14 cellular contexts compared by ENCODE assay signal in the genomic region with DNA sequence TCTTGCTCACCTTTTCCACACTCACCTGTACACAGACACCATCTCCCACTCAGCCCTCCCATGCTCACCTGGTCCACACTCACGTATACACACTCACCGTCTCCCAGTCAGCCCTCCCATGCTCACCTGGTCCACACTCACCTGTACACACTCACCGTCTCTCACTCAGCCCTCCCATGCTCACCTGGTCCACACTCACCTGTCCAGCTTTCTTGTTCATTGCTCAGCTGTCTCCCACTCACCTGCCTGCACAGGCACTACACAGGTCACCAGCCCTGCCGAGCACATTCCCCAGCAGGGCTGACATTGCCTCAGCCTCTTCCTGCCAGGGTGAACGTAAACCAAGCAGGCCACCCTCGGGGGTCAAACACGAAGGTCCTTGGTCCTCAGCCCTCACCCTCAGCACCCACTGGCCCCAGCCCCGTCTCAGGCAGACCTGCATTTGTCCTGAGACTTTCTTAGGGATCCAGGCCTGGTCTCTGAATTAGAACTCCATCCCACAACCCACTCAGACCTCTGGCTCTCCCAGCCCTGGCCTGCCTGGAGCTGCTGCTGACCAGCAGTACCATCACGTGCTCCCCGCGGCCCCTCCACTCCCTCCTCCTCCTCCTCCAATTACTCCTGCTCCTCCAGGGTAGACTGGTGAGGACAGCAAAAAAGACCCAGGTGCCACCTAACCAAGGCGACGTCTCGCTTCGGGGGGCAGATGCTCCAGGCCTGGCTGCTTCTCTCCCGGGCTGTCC. TPM values are rescaled to one million over a fixed set of nuclear protein-coding genes. Genes with fewer than 3 reads are reported as not detected.
DNase-seq lines count a peak whose midpoint lies in the region; ATAC-seq, FAIRE-seq and TF ChIP-seq lines count a peak whose summit lies in the region.
"Had no signal": no experiment of that assay in that cellular context is flagged by ENCODE, and none has a peak within 500 bp of the region (broad histone marks: within the 10 kb centered on the region; RNA-seq: fewer than 3 reads in every experiment).

No MANE protein-coding gene starts in this region.

- no peak overlapping the region for H2AFZ ChIP-seq in astrocyte (ENCODE audit: low read depth, low read length)

- H3K4me2 ChIP-seq in astrocyte (ENCODE audit: low read length): no peak overlapping the region

- peaks cover 0 to 1% (median 0%) of the 10 kb centered on the region in 7 donors for H3K9me3 Mint-ChIP-seq in CD4-positive, CD25-positive, alpha-beta regulatory T cell
- H3K9me3 Mint-ChIP-seq in astrocyte (ENCODE audit: unreplicated experiment): no peaks in the 10 kb centered on the region
- H3K9me3 Mint-ChIP-seq in naive thymus-derived CD8-positive, alpha-beta T cell: no peaks in the 10 kb centered on the region

- peak overlapping the region; percentile 71 to 84 (median 77) for H3K4me3 Mint-ChIP-seq in CD4-positive, CD25-positive, alpha-beta regulatory T cell
- peak overlapping the region; percentile 5 for H3K4me3 Mint-ChIP-seq in astrocyte (ENCODE audit: unreplicated experiment)
- H3K4me3 Mint-ChIP-seq in naive thymus-derived CD8-positive, alpha-beta T cell: peak overlapping the region; percentile 63 to 88 (median 76)

- no peak for TF ChIP-seq POLR2A in esophagus squamous epithelium (IDR thresholded peaks at IDR 0.05)

- no peak overlapping the region for H3K27ac ChIP-seq in CD4-positive, CD25-positive, alpha-beta regulatory T cell (ENCODE audit: insufficient read depth, low read length, poor library complexity, severe bottlenecking)
- H3K27ac ChIP-seq in astrocyte (ENCODE audit: low read depth, low read length) (no peak overlapping the region), esophagus squamous epithelium (no peak overlapping the region)

- H3K4me3 ChIP-seq in CD4-positive, CD25-positive, alpha-beta regulatory T cell (ENCODE audit: low read depth, low read length): no peak overlapping the region
- H3K4me3 ChIP-seq in astrocyte (ENCODE audit: insufficient read depth, low read depth, low read length) (no peak overlapping the region), esophagus squamous epithelium (no peak overlapping the region)

- H3K36me3 Mint-ChIP-seq in CD4-positive, CD25-positive, alpha-beta regulatory T cell: no peaks in the 10 kb centered on the region
- no peaks in the 10 kb centered on the region for H3K36me3 Mint-ChIP-seq in astrocyte (ENCODE audit: low read depth, unreplicated experiment)
- H3K36me3 Mint-ChIP-seq in naive thymus-derived CD8-positive, alpha-beta T cell: peaks cover 0 to 11% (median 5%) of the 10 kb centered on the region in 3 donors

- no peak for FAIRE-seq in astrocyte (lab: Jason Lieb, UNC)
- FAIRE-seq: RCC 7860, small intestine had no signal

- H3K36me3 ChIP-seq in CD4-positive, CD25-positive, alpha-beta regulatory T cell (ENCODE audit: control insufficient read depth, insufficient read depth, low read length): no peaks in the 10 kb centered on the region
- H3K36me3 ChIP-seq in astrocyte (ENCODE audit: insufficient read depth, low read length) (no peaks in the 10 kb centered on the region), esophagus squamous epithelium (peaks cover 0 to 7% (median 0%) of the 10 kb centered on the region in 3 donors)

- H4K20me1 ChIP-seq in astrocyte (ENCODE audit: insufficient read depth, low read length): peaks cover 5% of the 10 kb centered on the region

- no peak for ATAC-seq in CD4-positive, CD25-positive, alpha-beta regulatory T cell (ENCODE audit: low read depth in 2 of 2)
- no peak for ATAC-seq in naive thymus-derived CD8-positive, alpha-beta T cell
- ATAC-seq in HG03469 (IDR thresholded peaks at IDR 0.05; ENCODE audit: unreplicated experiment): no peak
- ATAC-seq in HG02623 (IDR thresholded peaks at IDR 0.05; ENCODE audit: unreplicated experiment): no peak
- ATAC-seq: left cardiac atrium had no signal

- intact Hi-C loops in esophagus squamous epithelium (cut with DNase I): no loop called here
- intact Hi-C loops in cardiac septum (cut with DNase I): no loop called here

- WGBS in esophagus squamous epithelium, 2 donors: 83 to 93% methylated on average over 13 to 14 of the region's 16 CpGs

- H3K9ac ChIP-seq in astrocyte (ENCODE audit: low read length): no peak overlapping the region

- no peaks in the 10 kb centered on the region for H3K79me2 ChIP-seq in astrocyte (ENCODE audit: insufficient read depth, low read length)

- peaks cover 6% of the 10 kb centered on the region for H3K4me1 ChIP-seq in CD4-positive, CD25-positive, alpha-beta regulatory T cell (ENCODE audit: control insufficient read depth, insufficient read depth, low read length, poor library complexity, severe bottlenecking)
- H3K4me1 ChIP-seq in astrocyte (ENCODE audit: insufficient read depth, low read length): no peaks in the 10 kb centered on the region
- peaks cover 0 to 19% (median 14%) of the 10 kb centered on the region in 3 donors for H3K4me1 ChIP-seq in esophagus squamous epithelium

- TF ChIP-seq CTCF in GM10266 (IDR thresholded peaks at IDR 0.05; ENCODE audit: control insufficient read depth, insufficient read depth, low read depth, missing control alignments) (no peak), astrocyte (IDR thresholded peaks at IDR 0.05; ENCODE audit: insufficient read depth, low read depth, low read length) (no peak), esophagus squamous epithelium (IDR thresholded peaks at IDR 0.05) (no peak)

- DNase-seq in CD4-positive, CD25-positive, alpha-beta regulatory T cell: no peak
- DNase-seq in GM10266 (ENCODE audit: extremely low spot score) (peak; percentile 12), astrocyte (ENCODE audit: low read depth) (no peak), esophagus squamous epithelium (lab: John Stamatoyannopoulos, UW) (no peak), cardiac septum (ENCODE audit: low spot score) (no peak)
- DNase-seq in naive thymus-derived CD8-positive, alpha-beta T cell: no peak
- DNase-seq: GDM1, left cardiac atrium, NCI-H1048, NCI-H510A treated with DMSO at 0.1 percent for 48 hours, small intestine had no signal

- no peaks in the 10 kb centered on the region for H3K27me3 Mint-ChIP-seq in CD4-positive, CD25-positive, alpha-beta regulatory T cell
- peaks cover 8% of the 10 kb centered on the region for H3K27me3 Mint-ChIP-seq in astrocyte (ENCODE audit: low read depth, unreplicated experiment)
- H3K27me3 Mint-ChIP-seq in naive thymus-derived CD8-positive, alpha-beta T cell: peaks cover 0 to 4% (median 0%) of the 10 kb centered on the region in 5 donors

- no peaks in the 10 kb centered on the region for H3K27me3 ChIP-seq in CD4-positive, CD25-positive, alpha-beta regulatory T cell (ENCODE audit: control insufficient read depth, insufficient read depth, low read length)
- H3K27me3 ChIP-seq in astrocyte (ENCODE audit: insufficient read depth, low read length) (peaks cover 2% of the 10 kb centered on the region), esophagus squamous epithelium (peaks cover 0 to 9% (median 0%) of the 10 kb centered on the region in 4 donors)

- peak overlapping the region; percentile 35 to 90 (median 75) for H3K27ac Mint-ChIP-seq in CD4-positive, CD25-positive, alpha-beta regulatory T cell
- H3K27ac Mint-ChIP-seq in astrocyte (ENCODE audit: unreplicated experiment): peak overlapping the region; percentile 6
- H3K27ac Mint-ChIP-seq in naive thymus-derived CD8-positive, alpha-beta T cell: peak overlapping the region; percentile 78 to 93 (median 86)

- H3K4me1 Mint-ChIP-seq in CD4-positive, CD25-positive, alpha-beta regulatory T cell: peaks cover 0 to 13% (median 9%) of the 10 kb centered on the region in 4 donors
- H3K4me1 Mint-ChIP-seq in astrocyte (ENCODE audit: low read depth, unreplicated experiment): peaks cover 2% of the 10 kb centered on the region
- peaks cover 8 to 40% (median 34%) of the 10 kb centered on the region in 4 donors for H3K4me1 Mint-ChIP-seq in naive thymus-derived CD8-positive, alpha-beta T cell

- H3K9me3 ChIP-seq in CD4-positive, CD25-positive, alpha-beta regulatory T cell (ENCODE audit: control insufficient read depth in 2 of 2, low read length in 2 of 2): no peaks in the 10 kb centered on the region
- H3K9me3 ChIP-seq in astrocyte (ENCODE audit: insufficient read depth, low read depth, low read length) (no peaks in the 10 kb centered on the region), esophagus squamous epithelium (no peaks in the 10 kb centered on the region)

- POLR2A ChIA-PET in naive thymus-derived CD8-positive, alpha-beta T cell (lab: Charles Lee): interaction anchor here (1.6 to 1.9 kb wide), 2 partner anchors 45 to 109 kb away, joined by 3 to 5 read pairs; no protein-coding TSS in a partner anchor

RNA-seq across cellular contexts. Expression of gene DNAAF5, which starts 12.8 kb away (rescaled TPM):
- 11.9 TPM for total RNA-seq in CD4-positive, CD25-positive, alpha-beta regulatory T cell
- 1 to 10 TPM in 3 of 4 donors, under 1 TPM in 1; 0.84 to 3.2 (median 2.0) TPM for polyA plus RNA-seq in CD4-positive, CD25-positive, alpha-beta regulatory T cell
- total RNA-seq in astrocyte: 24.5 and 25.9 TPM in 2 replicates
- total RNA-seq in naive thymus-derived CD8-positive, alpha-beta T cell: 10 to 100 TPM; 12.3 to 16.3 TPM
- 1 to 10 TPM; 2.8 to 4.6 (median 4.6) TPM for polyA plus RNA-seq in naive thymus-derived CD8-positive, alpha-beta T cell
- 10 to 100 TPM; 23.7 to 30.1 (median 28.2) TPM for total RNA-seq in esophagus squamous epithelium
- 22.1 TPM for total RNA-seq in cardiac septum

RNA-seq across cellular contexts. Expression of gene PRKAR1B, which starts 13.4 kb away (rescaled TPM):
- 12.5 TPM for total RNA-seq in CD4-positive, CD25-positive, alpha-beta regulatory T cell
- 1 to 10 TPM; 4.9 to 7.0 (median 6.2) TPM for polyA plus RNA-seq in CD4-positive, CD25-positive, alpha-beta regulatory T cell
- total RNA-seq in astrocyte (14.7 and 14.8 TPM in 2 replicates), esophagus squamous epithelium (10 to 100 TPM; 10.2 to 13.1 (median 12.5) TPM), cardiac septum (13.5 TPM)
- total RNA-seq in naive thymus-derived CD8-positive, alpha-beta T cell: 10 to 100 TPM; 46.2 to 47.3 TPM
- 10 to 100 TPM; 14.6 to 35.4 (median 27.6) TPM for polyA plus RNA-seq in naive thymus-derived CD8-positive, alpha-beta T cell

Comparison
In these comparisons a context has a peak if more than half of its experiments do, and no peak if none do; other contexts are left out.
1. H3K27ac Mint-ChIP-seq: peak in every context shown above with its lines; median percentile 86 in naive thymus-derived CD8-positive, alpha-beta T cell; 75 in CD4-positive, CD25-positive, alpha-beta regulatory T cell; 6 in astrocyte.
2. H3K4me3 Mint-ChIP-seq: peak in every context shown above with its lines; median percentile 77 in CD4-positive, CD25-positive, alpha-beta regulatory T cell; 76 in naive thymus-derived CD8-positive, alpha-beta T cell; 5 in astrocyte.